11 cellular contexts compared by ENCODE assay signal in genomic region chr17:72931163-72931562, GRCh38.
DNase-seq lines count a peak whose midpoint lies in the region; ATAC-seq, FAIRE-seq and TF ChIP-seq lines count a peak whose summit lies in the region.
"Had no signal": no experiment of that assay in that cellular context is flagged by ENCODE, and none has a peak within 500 bp of the region (broad histone marks: within the 10 kb centered on the region; RNA-seq: fewer than 3 reads in every experiment).

No MANE protein-coding gene starts in this region.

- no peaks in the 10 kb centered on the region for H3K4me1 ChIP-seq in suprapubic skin
- H3K4me1 ChIP-seq: prostate gland had no signal

- no peaks in the 10 kb centered on the region for H3K27me3 ChIP-seq in suprapubic skin

- no peak for TF ChIP-seq EP300 in suprapubic skin (IDR thresholded peaks at IDR 0.05)

- WGBS in suprapubic skin: 76% methylated on average over 9 of the region's 9 CpGs

- TF ChIP-seq POLR2A in GM12892 (IDR thresholded peaks at IDR 0.05; ENCODE audit: low read depth, low read length) (no peak), suprapubic skin (IDR thresholded peaks at IDR 0.05) (no peak)

- no peaks in the 10 kb centered on the region for H3K36me3 ChIP-seq in suprapubic skin
- H3K36me3 ChIP-seq: prostate gland had no signal

- no peak for TF ChIP-seq CTCF in suprapubic skin (IDR thresholded peaks at IDR 0.05)

- DNase-seq in GM12892 (ENCODE audit: insufficient read length) (peak; percentile 32), NCI-H524 treated with DMSO at 0.1 percent for 48 hours (lab: John Stamatoyannopoulos, UW) (peak; percentile 24), iPS-NIHi11 (ENCODE audit: low spot score) (peak; percentile 57), suprapubic skin (ENCODE audit: low spot score in 2 of 2) (no peak), NOMO-1 treated with DMSO at 0.1 percent for 48 hours (lab: John Stamatoyannopoulos, UW; ENCODE audit: unreplicated experiment) (no peak)
- DNase-seq: GOT3 had no signal

- peak; percentile 61 for FAIRE-seq in GM12892 (lab: Jason Lieb, UNC)
- FAIRE-seq: G401.6, TTC549 had no signal

- peak; percentile 69 for ATAC-seq in GM19463 (IDR thresholded peaks at IDR 0.05; ENCODE audit: unreplicated experiment)
- no peak for ATAC-seq in HG03135 (IDR thresholded peaks at IDR 0.05; ENCODE audit: unreplicated experiment)

- H3K4me3 ChIP-seq in suprapubic skin: no peak overlapping the region
- H3K4me3 ChIP-seq: prostate gland had no signal

- H3K27ac ChIP-seq in suprapubic skin: no peak overlapping the region
- H3K27ac ChIP-seq: prostate gland had no signal

- H3K9me3 ChIP-seq in suprapubic skin: no peaks in the 10 kb centered on the region
- H3K9me3 ChIP-seq: prostate gland had no signal

Comparison
In these comparisons a context has a peak if more than half of its experiments do, and no peak if none do; other contexts are left out.
1. DNase-seq: peak in GM12892 (single experiment), NCI-H524 treated with DMSO at 0.1 percent for 48 hours (single experiment) and iPS-NIHi11 (single experiment); none in suprapubic skin (0 of 2) and NOMO-1 treated with DMSO at 0.1 percent for 48 hours (single experiment).